ENCODE assay signal across 10 cellular contexts in the genomic region with DNA sequence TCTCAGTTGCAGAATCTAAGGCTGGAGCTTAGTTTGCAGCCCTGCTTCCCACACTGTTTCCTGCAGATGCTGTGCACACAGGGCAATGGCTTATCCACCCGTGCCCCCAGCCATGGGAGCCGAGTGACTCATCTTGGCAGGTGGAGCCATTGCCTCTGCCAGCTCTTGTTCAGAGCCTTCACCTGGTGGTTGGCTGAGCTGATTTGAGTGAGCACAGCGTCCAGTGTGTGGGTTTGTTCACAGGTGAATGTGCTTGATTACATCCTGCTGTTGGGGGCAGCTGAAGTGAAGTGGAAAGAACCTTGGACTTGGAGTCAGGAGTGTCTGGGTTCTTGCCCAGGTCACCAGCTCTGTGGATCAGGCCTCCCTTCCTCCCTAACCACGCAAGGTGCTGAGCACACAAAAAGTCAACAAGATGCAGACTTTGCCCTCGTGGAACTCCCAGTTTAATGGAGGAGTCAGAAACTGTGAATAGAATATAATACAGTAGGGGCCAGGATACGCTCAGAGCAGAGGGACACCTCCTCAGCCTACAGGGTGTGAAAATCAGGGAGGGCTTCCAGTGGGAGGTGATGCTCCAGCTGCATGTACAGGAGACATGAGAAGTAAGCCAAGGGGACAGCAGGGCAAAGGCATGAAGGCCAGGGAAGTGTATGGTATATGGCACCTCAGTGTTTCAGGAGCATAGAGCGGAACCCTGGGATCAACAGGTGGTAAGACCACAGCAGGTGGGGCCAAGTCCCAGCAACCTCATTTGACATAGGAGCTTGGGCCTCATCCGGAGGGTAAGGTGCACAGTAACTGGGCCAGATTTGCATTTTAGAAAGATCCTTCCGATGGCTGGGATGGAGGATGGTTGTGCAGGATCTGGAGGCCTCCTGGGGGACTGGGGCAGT. TPM values are rescaled to one million over a fixed set of nuclear protein-coding genes. Genes with fewer than 3 reads are reported as not detected.
A peak's percentile ranks its signal among the peaks of the same experiment; 100 is the strongest.
DNase-seq lines count a peak whose midpoint lies in the region; ATAC-seq, FAIRE-seq and TF ChIP-seq lines count a peak whose summit lies in the region.
"Had no signal": no experiment of that assay in that cellular context is flagged by ENCODE, and none has a peak within 500 bp of the region (broad histone marks: within the 10 kb centered on the region; RNA-seq: fewer than 3 reads in every experiment).

No MANE protein-coding gene starts in this region.

- H3K27me3 ChIP-seq in keratinocyte (ENCODE audit: control insufficient read depth, extremely low read depth, insufficient read depth, low read length) (no peaks in the 10 kb centered on the region), spleen (replicated peaks in 1 of 7) (no peaks in the 10 kb centered on the region)

- H3K27me3 Mint-ChIP-seq in brain: no peaks in the 10 kb centered on the region

- no peak overlapping the region for H3K4me3 Mint-ChIP-seq in brain

- H3K79me2 ChIP-seq in keratinocyte (ENCODE audit: control insufficient read depth, insufficient read depth, low read length): no peaks in the 10 kb centered on the region

- H2AFZ ChIP-seq in keratinocyte (ENCODE audit: control insufficient read depth, low read length): no peak overlapping the region

- ATAC-seq in GM18505 (IDR thresholded peaks at IDR 0.05; ENCODE audit: unreplicated experiment) (no peak), GM21390 (IDR thresholded peaks at IDR 0.05; ENCODE audit: unreplicated experiment) (no peak)

- H3K9me3 ChIP-seq in keratinocyte (ENCODE audit: control insufficient read depth, low read depth, low read length) (no peaks in the 10 kb centered on the region), spleen (no peaks in the 10 kb centered on the region)

- peak overlapping the region in 4 of 5 experiments; percentile 5 to 92 (median 82) for H3K27ac Mint-ChIP-seq in brain

- dilution Hi-C loops in keratinocyte (cut with MboI; ENCODE audit: extremely low pct_ligation_motif_present, low sequenced_read_pairs): no loop called here

- H3K36me3 ChIP-seq in keratinocyte (ENCODE audit: control insufficient read depth in 2 of 2, extremely low read depth in 1 of 2, insufficient read depth in 2 of 2, low read length in 2 of 2): peaks cover 0 to 9% of the 10 kb centered on the region in 2 experiments
- peaks cover 0 to 98% (median 0%) of the 10 kb centered on the region in 6 donors for H3K36me3 ChIP-seq in spleen

- FAIRE-seq in keratinocyte (lab: Jason Lieb, UNC): peak; percentile 86

- intact Hi-C loops in spleen (cut with DNase I; ENCODE audit: low total_unique reads): no loop called here

- peak overlapping the region; percentile 31 for H3K4me2 ChIP-seq in keratinocyte (ENCODE audit: control insufficient read depth, extremely low read depth, insufficient read depth, low read depth, low read length)

- no peak for TF ChIP-seq CTCF in brain (conservative IDR thresholded peaks at IDR 0.05)
- peak in 1 of 3 experiments; percentile 16 for TF ChIP-seq CTCF in keratinocyte (optimal IDR thresholded peaks at IDR 0.05 in 1 of 3, IDR thresholded peaks at IDR 0.05 in 1 of 3, conservative IDR thresholded peaks at IDR 0.05 in 1 of 3; ENCODE audit: extremely low read depth in 1 of 3, insufficient read depth in 2 of 3, low read length in 3 of 3)
- TF ChIP-seq CTCF in spleen (IDR thresholded peaks at IDR 0.05 in 8 of 11, conservative IDR thresholded peaks at IDR 0.05 in 3 of 11): no peak

- 63 to 74% (median 72%) methylated on average over 9 of the region's 9 CpGs for WGBS in spleen, 5 donors

- H3K4me1 ChIP-seq in keratinocyte (ENCODE audit: control insufficient read depth, extremely low read depth, insufficient read depth, low read length) (peaks cover 30% of the 10 kb centered on the region), spleen (peaks cover 38 to 98% (median 81%) of the 10 kb centered on the region in 6 donors)

- H4K20me1 ChIP-seq in keratinocyte (ENCODE audit: control insufficient read depth, extremely low read depth, insufficient read depth, low read length): peaks cover 9% of the 10 kb centered on the region

- no peak overlapping the region for H3K4me3 ChIP-seq in keratinocyte (ENCODE audit: control insufficient read depth in 2 of 3, extremely low read depth in 1 of 3, insufficient read depth in 2 of 3, low read depth in 1 of 3, low read length in 3 of 3)
- no peak overlapping the region for H3K4me3 ChIP-seq in spleen

- H3K9me1 ChIP-seq in keratinocyte (ENCODE audit: control insufficient read depth, extremely low read depth, insufficient read depth, low read length): no peaks in the 10 kb centered on the region

- no peak overlapping the region for H3K9ac ChIP-seq in keratinocyte (ENCODE audit: control insufficient read depth, extremely low read depth, insufficient read depth, low read length)

- DNase-seq in LHCN-M2 (ENCODE audit: low read depth) (peak; percentile 37), keratinocyte (ENCODE audit: low read depth, low spot score) (peak; percentile 30), spleen (no peak), SIG-M5 (lab: John Stamatoyannopoulos, UW) (no peak)
- no peak for DNase-seq in activated CD4-positive, CD25-positive, alpha-beta regulatory T cell (lab: John Stamatoyannopoulos, UW)
- DNase-seq: NCI-H345; stimulated activated CD4-positive, alpha-beta T cell treated with anti-CD3 and anti-CD28 coated beads, Interleukin-2, amount 100 ng/mL, for 24 hours had no signal

- H3K9me3 Mint-ChIP-seq in brain: no peaks in the 10 kb centered on the region

- peaks cover 7% of the 10 kb centered on the region for H3K36me3 Mint-ChIP-seq in brain

- peaks cover 72% of the 10 kb centered on the region for H3K4me1 Mint-ChIP-seq in brain

- H3K27ac ChIP-seq in keratinocyte (ENCODE audit: control insufficient read depth, insufficient read depth, low read length): no peak overlapping the region
- peak overlapping the region in 5 of 8 donors; percentile 31 to 87 (median 83) for H3K27ac ChIP-seq in spleen

- TF ChIP-seq POLR2A in spleen (IDR thresholded peaks at IDR 0.05) (no peak), GM18505 (IDR thresholded peaks at IDR 0.05; ENCODE audit: borderline replicate concordance, extremely low read depth, insufficient read depth, insufficient read length) (no peak)

RNA-seq across cellular contexts. Expression of a gene that starts 22.8 kb away (rescaled TPM):
- total RNA-seq in LHCN-M2 (2014; rRNA removed): 28.5 and 31.5 TPM in 2 replicates
- 41.2 TPM for polyA plus RNA-seq in LHCN-M2 (2012)
- 12.2 TPM for polyA plus RNA-seq in brain (ENCODE audit: insufficient read depth, low read depth, low replicate concordance)
- polyA plus RNA-seq in keratinocyte: 9.5 to 16.1 TPM (median 13.5 TPM) in 3 replicates
- polyA plus RNA-seq in keratinocyte (2011; ENCODE audit: low read depth): 21.5 TPM
- polyA plus RNA-seq in keratinocyte (2011; cell fraction: cytosol; rRNA removed): 9.2 and 17.5 TPM in 2 replicates
- polyA plus RNA-seq in keratinocyte (2011; cell fraction: nucleus; rRNA removed): 12.7 and 13.0 TPM in 2 replicates
- 8.4 and 15.7 TPM in 2 replicates for polyA plus RNA-seq in keratinocyte (2012; ENCODE audit: low replicate concordance)
- polyA minus RNA-seq in keratinocyte: 3.4 to 14.2 TPM (median 5.3 TPM) in 3 replicates
- polyA minus RNA-seq in keratinocyte (2011; cell fraction: cytosol; rRNA and poly(A)+ RNA removed): 18.2 TPM
- 3.7 and 5.3 TPM in 2 replicates for polyA minus RNA-seq in keratinocyte (2011; cell fraction: nucleus; rRNA and poly(A)+ RNA removed)
- total RNA-seq in spleen: 100 to 1,000 TPM in 4 of 7 donors, 10 to 100 TPM in 3; 52.6 to 144 (median 123) TPM
- 10 to 100 TPM; 18.2 to 89.1 (median 32.2) TPM for polyA plus RNA-seq in spleen

Comparison
In these comparisons a context has a peak if more than half of its experiments do, and no peak if none do; other contexts are left out.
1. DNase-seq: peak in LHCN-M2 (single experiment) and keratinocyte (single experiment); none in spleen (single experiment), activated CD4-positive, CD25-positive, alpha-beta regulatory T cell (0 of 4) and SIG-M5 (single experiment).